In the genomic region with DNA sequence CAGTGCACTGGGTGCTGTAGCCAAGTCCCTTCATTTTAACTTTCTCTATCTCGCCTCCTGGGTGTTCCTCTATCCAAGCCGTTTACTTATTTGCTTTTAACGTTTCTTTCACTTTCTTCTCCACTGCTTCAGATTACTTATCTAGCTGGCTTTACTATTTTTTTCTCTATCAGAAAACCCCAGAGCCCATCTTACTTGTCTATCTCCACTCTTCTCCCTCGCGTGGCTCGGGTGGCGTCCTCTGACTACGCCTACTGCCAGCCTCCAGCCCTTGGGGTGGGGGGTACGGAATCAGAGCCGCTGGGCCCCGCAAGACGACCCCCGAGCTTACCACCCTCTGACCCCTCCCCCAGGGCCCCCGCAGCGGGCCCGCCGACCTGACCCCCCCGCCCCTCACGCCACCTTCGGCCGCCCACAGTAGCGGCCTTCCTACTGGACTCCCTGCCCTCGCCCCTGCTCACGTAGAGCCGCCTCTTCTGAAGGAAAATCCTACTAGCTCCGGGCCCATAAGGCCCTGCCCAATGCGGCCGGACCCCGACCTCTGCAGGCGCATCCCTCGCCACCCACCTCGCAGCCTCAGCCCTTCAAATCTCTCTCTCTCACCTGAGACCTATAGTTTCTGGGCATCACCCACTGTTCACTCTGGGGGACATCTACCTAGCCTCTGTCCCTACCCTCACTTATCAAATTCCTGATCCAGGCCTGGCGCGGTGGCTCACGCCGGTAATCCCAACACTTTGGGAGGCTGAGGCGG, we compare ENCODE assay signal across 8 cellular contexts. TPM values are rescaled to one million over a fixed set of nuclear protein-coding genes. Genes with fewer than 3 reads are reported as not detected.
DNase-seq lines count a peak whose midpoint lies in the region; ATAC-seq and TF ChIP-seq lines count a peak whose summit lies in the region.

No MANE protein-coding gene starts in this region.

- no peak overlapping the region; the same call in 1 of the 2 replicates for H3K9ac ChIP-seq in PC-3 (ENCODE audit: low read length)
- peak overlapping the region; percentile 92 for H3K9ac ChIP-seq in fibroblast of lung (ENCODE audit: insufficient read depth, low read length)

- BruUV-seq in PC-3 (replicated peaks; lab: Mats Ljungman, UMichigan) = no TSS peak

- H3K4me3 Mint-ChIP-seq in progenitor cell of endocrine pancreas (ENCODE audit: low read depth) = peak overlapping the region; percentile 98

- CTCF ChIA-PET in PC-3 (lab: Charles Lee) = no interaction called here

- H3K4me1 Mint-ChIP-seq in progenitor cell of endocrine pancreas (ENCODE audit: low read depth) = peaks cover 29% of the 10 kb centered on the region

- peak overlapping the region; percentile 70 for H3K27ac Mint-ChIP-seq in progenitor cell of endocrine pancreas

- H3K36me3 ChIP-seq in PC-3 (ENCODE audit: low read depth, low read length) (no peaks in the 10 kb centered on the region), fibroblast of lung (ENCODE audit: control insufficient read depth, insufficient read depth, low read length) (peaks cover 4% of the 10 kb centered on the region)

- H3K79me2 ChIP-seq in PC-3 (ENCODE audit: low read length) (peaks cover 29% of the 10 kb centered on the region), fibroblast of lung (ENCODE audit: control insufficient read depth, insufficient read depth, low read length) (peaks cover 37% of the 10 kb centered on the region)

- H4K20me1 ChIP-seq in PC-3 (ENCODE audit: low read length) (no peaks in the 10 kb centered on the region), fibroblast of lung (ENCODE audit: control insufficient read depth, extremely low read depth, insufficient read depth, low read length) (no peaks in the 10 kb centered on the region)

- H3K27me3 ChIP-seq in PC-3 (ENCODE audit: low read length) = no peaks in the 10 kb centered on the region
- H3K27me3 ChIP-seq in fibroblast of lung (ENCODE audit: control insufficient read depth, insufficient read depth, low read length) = no peaks in the 10 kb centered on the region

- H3K4me3 ChIP-seq in GM12864 (ENCODE audit: low read depth, low read length) = peak overlapping the region; percentile 85
- peak overlapping the region; percentile 94 for H3K4me3 ChIP-seq in PC-3 (ENCODE audit: low read length)
- peak overlapping the region; percentile 44 to 99 (median 74) for H3K4me3 ChIP-seq in fibroblast of lung (replicated peaks in 1 of 4; ENCODE audit: control extremely low read depth in 1 of 4, insufficient read depth in 1 of 4, low read depth in 3 of 4, low read length in 4 of 4)

- H3K4me2 ChIP-seq in PC-3 (ENCODE audit: low read length) (peak overlapping the region; percentile 95), fibroblast of lung (ENCODE audit: extremely low read depth, insufficient read depth, low read length) (peak overlapping the region; percentile 99)

- no peaks in the 10 kb centered on the region for H3K27me3 Mint-ChIP-seq in progenitor cell of endocrine pancreas

- no peak for TF ChIP-seq CTCF in GM12864 (IDR thresholded peaks at IDR 0.05; ENCODE audit: low read depth, low read length, missing control alignments)
- TF ChIP-seq CTCF in PC-3 (conservative IDR thresholded peaks at IDR 0.05; ENCODE audit: low read depth, low read length) = no peak
- TF ChIP-seq CTCF in fibroblast of lung (conservative IDR thresholded peaks at IDR 0.05 in 1 of 2, IDR thresholded peaks at IDR 0.05 in 1 of 2; ENCODE audit: low read depth in 1 of 2, low read length in 2 of 2) = no peak
- no peak for TF ChIP-seq CTCF in progenitor cell of endocrine pancreas (IDR thresholded peaks at IDR 0.05; ENCODE audit: unreplicated experiment)

- intact Hi-C loops in PC-3 (cut with micrococcal nuclease) = no loop called here

- H3K27ac ChIP-seq in PC-3 (ENCODE audit: low read length) (no peak overlapping the region), fibroblast of lung (ENCODE audit: insufficient read depth, low read length) (no peak overlapping the region)

- H3K9me2 ChIP-seq in PC-3 (replicated peaks; ENCODE audit: low read length) = no peaks in the 10 kb centered on the region

- no peaks in the 10 kb centered on the region for H3K9me3 ChIP-seq in PC-3 (ENCODE audit: low read length)
- H3K9me3 ChIP-seq in fibroblast of lung (ENCODE audit: control insufficient read depth, insufficient read depth, low read depth, low read length) = no peaks in the 10 kb centered on the region

- H3K36me3 Mint-ChIP-seq in progenitor cell of endocrine pancreas (ENCODE audit: insufficient read depth) = no peaks in the 10 kb centered on the region

- no peak for ATAC-seq in PC-3
- ATAC-seq in HG03196 (IDR thresholded peaks at IDR 0.05; ENCODE audit: unreplicated experiment) = no peak

- no peaks in the 10 kb centered on the region for H3F3A ChIP-seq in PC-3 (ENCODE audit: low read length, unreplicated experiment)

- no peaks in the 10 kb centered on the region for H3K9me3 Mint-ChIP-seq in progenitor cell of endocrine pancreas (ENCODE audit: low read depth)

- no peak for DNase-seq in GM12864 (ENCODE audit: low read depth)
- DNase-seq in PC-3 = no peak
- DNase-seq in fibroblast of lung (ENCODE audit: low read depth in 2 of 2) = no peak
- no peak for DNase-seq in progenitor cell of endocrine pancreas (ENCODE audit: low spot score, unreplicated experiment)
- DNase-seq in D341Med (ENCODE audit: low spot score) = no peak
- DNase-seq in NCI-H1436 treated with DMSO at 0.1 percent for 48 hours (lab: John Stamatoyannopoulos, UW) = no peak
- no peak for DNase-seq in KG1 (lab: John Stamatoyannopoulos, UW)

- POLR2A ChIA-PET in PC-3 (lab: Charles Lee; ENCODE audit: unreplicated experiment) = no interaction called here

- H3K4me1 ChIP-seq in PC-3 (ENCODE audit: insufficient read depth, low read length) (peaks cover 17% of the 10 kb centered on the region), fibroblast of lung (ENCODE audit: control insufficient read depth, extremely low read depth, insufficient read depth, low read length) (peaks cover 22% of the 10 kb centered on the region)

- peak overlapping the region; percentile 92 for H2AFZ ChIP-seq in PC-3 (ENCODE audit: low read length)
- peak overlapping the region; percentile 90 for H2AFZ ChIP-seq in fibroblast of lung (ENCODE audit: low read length)

RNA-seq across cellular contexts. Expression of a gene that starts 1.0 kb away (rescaled TPM):
- total RNA-seq in PC-3 (2014; rRNA removed) (29.3 and 33.2 TPM in 2 replicates), fibroblast of lung (60.4 and 120 TPM in 2 replicates), progenitor cell of endocrine pancreas (74.3 and 75.6 TPM in 2 replicates)
- polyA plus RNA-seq in fibroblast of lung = 41.4 and 42.2 TPM in 2 replicates
- 55.1 and 59.5 TPM in 2 replicates for polyA plus RNA-seq in fibroblast of lung (2012)
- polyA minus RNA-seq in fibroblast of lung (ENCODE audit: low replicate concordance) = 321 and 416 TPM in 2 replicates

RNA-seq across cellular contexts. Expression of a gene that starts 10.8 kb away (rescaled TPM):
- total RNA-seq in PC-3 (2014; rRNA removed) (not detected in 2 replicates), fibroblast of lung (not detected in 2 replicates), progenitor cell of endocrine pancreas (not detected in 2 replicates)
- polyA plus RNA-seq in fibroblast of lung = not detected in 2 replicates
- polyA plus RNA-seq in fibroblast of lung (2012) = not detected in 2 replicates
- not detected in 2 replicates for polyA minus RNA-seq in fibroblast of lung (ENCODE audit: low replicate concordance)

RNA-seq across cellular contexts. Expression of a gene that starts 25.5 kb away (rescaled TPM):
- 3.2 and 4.6 TPM in 2 replicates for total RNA-seq in PC-3 (2014; rRNA removed)
- 3.3 and 6.4 TPM in 2 replicates for total RNA-seq in fibroblast of lung
- 4.5 and 5.8 TPM in 2 replicates for polyA plus RNA-seq in fibroblast of lung
- polyA plus RNA-seq in fibroblast of lung (2012) = 11.6 and 12.1 TPM in 2 replicates
- polyA minus RNA-seq in fibroblast of lung (ENCODE audit: low replicate concordance) = 6.0 and 26.2 TPM in 2 replicates
- 31.9 and 32.1 TPM in 2 replicates for total RNA-seq in progenitor cell of endocrine pancreas

RNA-seq across cellular contexts. Expression of a gene that starts 29.8 kb away (rescaled TPM):
- not detected in 2 replicates for total RNA-seq in PC-3 (2014; rRNA removed)
- not detected in 2 replicates for total RNA-seq in fibroblast of lung
- not detected in 2 replicates for polyA plus RNA-seq in fibroblast of lung
- polyA plus RNA-seq in fibroblast of lung (2012) = not detected in 2 replicates
- polyA minus RNA-seq in fibroblast of lung (ENCODE audit: low replicate concordance) = not detected in 2 replicates
- not detected in 2 replicates for total RNA-seq in progenitor cell of endocrine pancreas

RNA-seq across cellular contexts. Expression of a gene that starts 32.8 kb away (rescaled TPM):
- 51.3 and 52.0 TPM in 2 replicates for total RNA-seq in PC-3 (2014; rRNA removed)
- 53.2 and 66.9 TPM in 2 replicates for total RNA-seq in fibroblast of lung
- polyA plus RNA-seq in fibroblast of lung = 18.1 and 21.7 TPM in 2 replicates
- 75.0 and 77.6 TPM in 2 replicates for polyA plus RNA-seq in fibroblast of lung (2012)
- 20.7 and 24.4 TPM in 2 replicates for polyA minus RNA-seq in fibroblast of lung (ENCODE audit: low replicate concordance)
- total RNA-seq in progenitor cell of endocrine pancreas = 9.8 and 10.6 TPM in 2 replicates
